ENCODE assay signal across 9 cellular contexts in genomic region chr4:176270669-176271068, GRCh38. TPM values are rescaled to one million over a fixed set of nuclear protein-coding genes. Genes with fewer than 3 reads are reported as not detected.
A peak's percentile ranks its signal among the peaks of the same experiment; 100 is the strongest.
DNase-seq lines count a peak whose midpoint lies in the region; ATAC-seq and TF ChIP-seq lines count a peak whose summit lies in the region.
"Had no signal": no experiment of that assay in that cellular context is flagged by ENCODE, and none has a peak within 500 bp of the region (broad histone marks: within the 10 kb centered on the region; RNA-seq: fewer than 3 reads in every experiment).

No MANE protein-coding gene starts in this region.

- no peaks in the 10 kb centered on the region for H3K9me3 Mint-ChIP-seq in effector memory CD8-positive, alpha-beta T cell

- no peak overlapping the region for H3K27ac Mint-ChIP-seq in effector memory CD8-positive, alpha-beta T cell

- H3K4me1 Mint-ChIP-seq in effector memory CD8-positive, alpha-beta T cell (ENCODE audit: low read depth in 2 of 2) = no peaks in the 10 kb centered on the region

- H3K27ac ChIP-seq in RWPE1 (no peak overlapping the region; the same call in 1 of the 2 replicates), foreskin keratinocyte (peak overlapping the region; percentile 87)

- CTCF ChIA-PET in RWPE1 (lab: Yijun Ruan, JAX) = no interaction called here

- no peaks in the 10 kb centered on the region for H3K36me3 Mint-ChIP-seq in effector memory CD8-positive, alpha-beta T cell (ENCODE audit: insufficient read depth)

- H3K4me1 ChIP-seq in foreskin keratinocyte = peaks cover 24% of the 10 kb centered on the region

- peak; percentile 42 for ATAC-seq in GM18907 (IDR thresholded peaks at IDR 0.05; ENCODE audit: unreplicated experiment)
- peak; percentile 99 for ATAC-seq in foreskin keratinocyte
- ATAC-seq in effector memory CD8-positive, alpha-beta T cell (replicated peaks) = no peak
- ATAC-seq in GM19467 (IDR thresholded peaks at IDR 0.05; ENCODE audit: unreplicated experiment) = no peak

- no peaks in the 10 kb centered on the region for H3K27me3 ChIP-seq in foreskin keratinocyte

- DNase-seq in A172 (ENCODE audit: low spot score) = peak; percentile 97
- peak; percentile 96 for DNase-seq in RWPE1 (ENCODE audit: low spot score)
- DNase-seq in foreskin keratinocyte = peak; percentile 98 to 99
- no peak for DNase-seq in effector memory CD8-positive, alpha-beta T cell
- DNase-seq in UCSD-AML1 (lab: John Stamatoyannopoulos, UW; ENCODE audit: unreplicated experiment) = no peak
- no peak for DNase-seq in middle frontal gyrus (ENCODE audit: extremely low spot score, low spot score)
- DNase-seq: nucleus accumbens had no signal

- no peak overlapping the region for H3K4me3 Mint-ChIP-seq in effector memory CD8-positive, alpha-beta T cell

- POLR2A ChIA-PET in RWPE1 (lab: Yijun Ruan, JAX; ENCODE audit: low non-redundant PET) = no interaction called here

- TF ChIP-seq CTCF in RWPE1 (conservative IDR thresholded peaks at IDR 0.05; ENCODE audit: low read depth) (no peak), foreskin keratinocyte (conservative IDR thresholded peaks at IDR 0.05) (no peak)

- peaks cover 4 to 12% of the 10 kb centered on the region in 2 donors for H3K27me3 Mint-ChIP-seq in effector memory CD8-positive, alpha-beta T cell

RNA-seq across cellular contexts. Expression of gene ASB5, which starts 1.6 kb away (rescaled TPM):
- total RNA-seq in A172 (2014; rRNA removed; shearing (Covaris generic)) = 0.12 and 0.19 TPM in 2 replicates
- not detected in 2 replicates for total RNA-seq in foreskin keratinocyte
- 0.03 TPM in 1 of 2 replicates, not detected in the other for polyA plus RNA-seq in foreskin keratinocyte

RNA-seq across cellular contexts. Expression of gene SPCS3, which starts 49.1 kb away (rescaled TPM):
- 52.4 and 69.4 TPM in 2 replicates for total RNA-seq in A172 (2014; rRNA removed; shearing (Covaris generic))
- total RNA-seq in foreskin keratinocyte = 96.6 and 97.4 TPM in 2 replicates
- 44.8 and 50.8 TPM in 2 replicates for polyA plus RNA-seq in foreskin keratinocyte

Comparison
In these comparisons a context has a peak if more than half of its experiments do, and no peak if none do; other contexts are left out.
1. DNase-seq: peak in A172 (single experiment), RWPE1 (single experiment) and foreskin keratinocyte (2 of 2); none in effector memory CD8-positive, alpha-beta T cell (0 of 3), UCSD-AML1 (single experiment) and middle frontal gyrus (single experiment).
2. ATAC-seq: peak in GM18907 (single experiment) and foreskin keratinocyte (single experiment); none in effector memory CD8-positive, alpha-beta T cell (single experiment) and GM19467 (single experiment).